35 cellular contexts compared by ENCODE assay signal in the genomic region with DNA sequence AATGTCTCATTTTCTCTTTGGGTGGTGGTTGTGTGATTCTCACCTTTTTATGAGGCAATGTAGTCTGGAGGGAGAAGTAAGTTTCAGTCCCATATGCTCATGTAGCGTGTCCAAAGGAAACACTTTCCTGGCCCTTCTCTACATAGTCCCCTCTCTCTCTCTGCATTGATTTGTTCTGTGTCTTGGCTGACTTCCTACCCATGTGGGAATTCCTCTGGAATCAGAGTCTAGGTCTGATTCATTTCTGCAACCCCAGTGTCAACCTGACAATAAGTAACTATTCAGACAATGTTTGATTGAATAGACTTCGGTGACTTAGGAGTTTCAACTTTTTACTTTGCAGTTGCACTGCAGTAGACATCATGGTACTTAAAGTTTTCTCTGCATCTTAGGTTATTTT. TPM values are rescaled to one million over a fixed set of nuclear protein-coding genes. Genes with fewer than 3 reads are reported as not detected.
"Had no signal": no experiment of that assay in that cellular context is flagged by ENCODE, and none has a peak within 500 bp of the region (broad histone marks: within the 10 kb centered on the region; RNA-seq: fewer than 3 reads in every experiment).

No MANE protein-coding gene starts in this region.

- H3K27me3 ChIP-seq: adrenal gland, upper lobe of right lung had no signal

- H3K36me3 Mint-ChIP-seq: activated naive CD8-positive, alpha-beta T cell treated with anti-CD3 and anti-CD28 coated beads for 36 hours; natural killer cell treated with Interleukin-12 subunit alpha and Interleukin-12 subunit beta and Interleukin-15 and Interleukin-18, amount 100 ng/mL, for 72 hours; stimulated activated memory B cell treated with anti-CD40 and anti-IgM and Interleukin-4, amounts not matched to agents 10 μg/mL and 1 μg/mL and 100 μg/mL, for 72 hours had no signal

- H3K27ac ChIP-seq: adrenal gland, heart left ventricle, lower lobe of right lung, upper lobe of right lung, VCaP had no signal

- H3K4me2 ChIP-seq: smooth muscle cell had no signal

- H3K4me3 Mint-ChIP-seq: activated naive CD8-positive, alpha-beta T cell treated with anti-CD3 and anti-CD28 coated beads for 36 hours; effector memory CD8-positive, alpha-beta T cell; natural killer cell treated with Interleukin-12 subunit alpha and Interleukin-12 subunit beta and Interleukin-15 and Interleukin-18, amount 100 ng/mL, for 72 hours; stimulated activated memory B cell treated with anti-CD40 and anti-IgM and Interleukin-4, amounts not matched to agents 10 μg/mL and 1 μg/mL and 100 μg/mL, for 72 hours; stimulated activated naive CD8-positive, alpha-beta T cell treated with anti-CD3 and anti-CD28 coated beads, Interleukin-15, amount 100 ng/mL, for 72 hours; T-helper 2 cell treated with Interferon-gamma antibody and Interleukin-4, amounts not matched to agents 5 μg/mL and 100 μg/mL, for 36 hours had no signal

- H3K27ac Mint-ChIP-seq: activated naive CD8-positive, alpha-beta T cell treated with anti-CD3 and anti-CD28 coated beads for 36 hours; effector memory CD8-positive, alpha-beta T cell; natural killer cell treated with Interleukin-12 subunit alpha and Interleukin-12 subunit beta and Interleukin-15 and Interleukin-18, amount 100 ng/mL, for 72 hours; progenitor cell of endocrine pancreas; stimulated activated memory B cell treated with anti-CD40 and anti-IgM and Interleukin-4, amounts not matched to agents 10 μg/mL and 1 μg/mL and 100 μg/mL, for 72 hours; stimulated activated naive CD8-positive, alpha-beta T cell treated with anti-CD3 and anti-CD28 coated beads, Interleukin-15, amount 100 ng/mL, for 72 hours; T-helper 2 cell treated with Interferon-gamma antibody and Interleukin-4, amounts not matched to agents 5 μg/mL and 100 μg/mL, for 36 hours had no signal

- H3K4me3 ChIP-seq: adrenal gland, heart left ventricle, lower lobe of right lung, smooth muscle cell, upper lobe of right lung had no signal

- FAIRE-seq: endothelial cell of umbilical vein had no signal

- H3K27me3 Mint-ChIP-seq: activated naive CD8-positive, alpha-beta T cell treated with anti-CD3 and anti-CD28 coated beads for 36 hours; effector memory CD8-positive, alpha-beta T cell; progenitor cell of endocrine pancreas; stimulated activated memory B cell treated with anti-CD40 and anti-IgM and Interleukin-4, amounts not matched to agents 10 μg/mL and 1 μg/mL and 100 μg/mL, for 72 hours; stimulated activated naive CD8-positive, alpha-beta T cell treated with anti-CD3 and anti-CD28 coated beads, Interleukin-15, amount 100 ng/mL, for 72 hours had no signal

- DNase-seq: activated CD4-positive, alpha-beta T cell treated with anti-CD3 and anti-CD28 coated beads for 4 hours; activated CD4-positive, alpha-beta T cell treated with anti-CD3 and anti-CD28 coated beads, Interleukin-2, amount 50 U/mL, for 4 hours; activated effector memory CD4-positive, alpha-beta T cell treated with Interleukin-2 at 50 U/mL for 16 hours; activated naive CD4-positive, alpha-beta T cell treated with Interleukin-2 at 50 U/mL for 16 hours; activated naive CD8-positive, alpha-beta T cell treated with anti-CD3 and anti-CD28 coated beads for 36 hours; adrenal gland; aorta; caudate nucleus; cortex of kidney; effector memory CD8-positive, alpha-beta T cell; foreskin fibroblast; heart left ventricle; left cardiac atrium; lower lobe of right lung; mesenchymal stem cell; retina; stimulated activated CD4-positive, alpha-beta T cell treated with anti-CD3 and anti-CD28 coated beads, Interleukin-1b, Interleukin-23, amount 100 ng/mL, for 48 hours; stimulated activated CD4-positive, alpha-beta T cell treated with anti-CD3 and anti-CD28 coated beads, Interleukin-4, amount 100 ng/mL, for 4 hours; stimulated activated CD8-positive, alpha-beta memory T cell treated with anti-CD3 and anti-CD28 coated beads, Interleukin-4, amount 100 ng/mL, for 48 hours; stimulated activated naive CD8-positive, alpha-beta T cell treated with anti-CD3 and anti-CD28 coated beads, Interleukin-15, amount 100 ng/mL, for 72 hours; substantia nigra; T-helper 1 cell; upper lobe of right lung had no signal

- H3K4me1 Mint-ChIP-seq: activated naive CD8-positive, alpha-beta T cell treated with anti-CD3 and anti-CD28 coated beads for 36 hours; stimulated activated memory B cell treated with anti-CD40 and anti-IgM and Interleukin-4, amounts not matched to agents 10 μg/mL and 1 μg/mL and 100 μg/mL, for 72 hours; stimulated activated naive CD8-positive, alpha-beta T cell treated with anti-CD3 and anti-CD28 coated beads, Interleukin-15, amount 100 ng/mL, for 72 hours had no signal

- H3K9me3 Mint-ChIP-seq: activated naive CD8-positive, alpha-beta T cell treated with anti-CD3 and anti-CD28 coated beads for 36 hours; effector memory CD8-positive, alpha-beta T cell; natural killer cell treated with Interleukin-12 subunit alpha and Interleukin-12 subunit beta and Interleukin-15 and Interleukin-18, amount 100 ng/mL, for 72 hours; stimulated activated memory B cell treated with anti-CD40 and anti-IgM and Interleukin-4, amounts not matched to agents 10 μg/mL and 1 μg/mL and 100 μg/mL, for 72 hours; stimulated activated naive CD8-positive, alpha-beta T cell treated with anti-CD3 and anti-CD28 coated beads, Interleukin-15, amount 100 ng/mL, for 72 hours; T-helper 2 cell treated with Interferon-gamma antibody and Interleukin-4, amounts not matched to agents 5 μg/mL and 100 μg/mL, for 36 hours had no signal

- H3K9me3 ChIP-seq: adrenal gland, lower lobe of right lung, upper lobe of right lung had no signal

- H3K4me1 ChIP-seq: adrenal gland, heart left ventricle, lower lobe of right lung, upper lobe of right lung had no signal

- H3K36me3 ChIP-seq: adrenal gland, heart left ventricle, lower lobe of right lung, upper lobe of right lung had no signal

- ATAC-seq: effector memory CD8-positive, alpha-beta T cell; esophagus mucosa; heart left ventricle; left cardiac atrium; lower lobe of right lung; natural killer cell treated with Interleukin-12 subunit alpha and Interleukin-12 subunit beta and Interleukin-15 and Interleukin-18, amount 100 ng/mL, for 72 hours; stimulated activated memory B cell treated with anti-CD40 and anti-IgM and Interleukin-4, amounts not matched to agents 10 μg/mL and 1 μg/mL and 100 μg/mL, for 72 hours; stimulated activated naive CD8-positive, alpha-beta T cell treated with anti-CD3 and anti-CD28 coated beads, Interleukin-15, amount 100 ng/mL, for 72 hours; upper lobe of right lung had no signal

RNA-seq across cellular contexts. Expression of gene ALAS2, which starts 2.7 kb away (rescaled TPM):
- total RNA-seq: activated naive CD8-positive, alpha-beta T cell treated with anti-CD3 and anti-CD28 coated beads for 36 hours; chondrocyte; endothelial cell of umbilical vein; esophagus mucosa; myocyte; natural killer cell treated with Interleukin-12 subunit alpha and Interleukin-12 subunit beta and Interleukin-15 and Interleukin-18, amount 100 ng/mL, for 72 hours; osteoblast; progenitor cell of endocrine pancreas; smooth muscle cell had no signal
- polyA plus RNA-seq: aorta, endothelial cell of umbilical vein, smooth muscle cell had no signal

RNA-seq across cellular contexts. Expression of gene PFKFB1, which starts 39.4 kb away (rescaled TPM):
- total RNA-seq: myocyte, osteoblast, smooth muscle cell, upper lobe of right lung had no signal
- polyA plus RNA-seq: aorta had no signal

RNA-seq across cellular contexts. Expression of gene PAGE2B, which starts 41.4 kb away (rescaled TPM):
- total RNA-seq: adrenal gland; aorta; chondrocyte; endothelial cell of umbilical vein; esophagus mucosa; heart left ventricle; left cardiac atrium; lower lobe of right lung; mononuclear cell; myocyte; natural killer cell treated with Interleukin-12 subunit alpha and Interleukin-12 subunit beta and Interleukin-15 and Interleukin-18, amount 100 ng/mL, for 72 hours; osteoblast; progenitor cell of endocrine pancreas; smooth muscle cell; upper lobe of right lung had no signal
- polyA plus RNA-seq: adrenal gland, aorta, endothelial cell of umbilical vein, heart left ventricle, smooth muscle cell had no signal

RNA-seq across cellular contexts. Expression of gene PAGE2, which starts 55.4 kb away (rescaled TPM):
- total RNA-seq: activated naive CD8-positive, alpha-beta T cell treated with anti-CD3 and anti-CD28 coated beads for 36 hours; adrenal gland; aorta; chondrocyte; endothelial cell of umbilical vein; esophagus mucosa; heart left ventricle; left cardiac atrium; lower lobe of right lung; mononuclear cell; myocyte; natural killer cell treated with Interleukin-12 subunit alpha and Interleukin-12 subunit beta and Interleukin-15 and Interleukin-18, amount 100 ng/mL, for 72 hours; osteoblast; progenitor cell of endocrine pancreas; smooth muscle cell; upper lobe of right lung had no signal
- polyA plus RNA-seq: adrenal gland, aorta, endothelial cell of umbilical vein, heart left ventricle, smooth muscle cell had no signal
